28 cellular contexts compared by ENCODE assay signal in the genomic region with DNA sequence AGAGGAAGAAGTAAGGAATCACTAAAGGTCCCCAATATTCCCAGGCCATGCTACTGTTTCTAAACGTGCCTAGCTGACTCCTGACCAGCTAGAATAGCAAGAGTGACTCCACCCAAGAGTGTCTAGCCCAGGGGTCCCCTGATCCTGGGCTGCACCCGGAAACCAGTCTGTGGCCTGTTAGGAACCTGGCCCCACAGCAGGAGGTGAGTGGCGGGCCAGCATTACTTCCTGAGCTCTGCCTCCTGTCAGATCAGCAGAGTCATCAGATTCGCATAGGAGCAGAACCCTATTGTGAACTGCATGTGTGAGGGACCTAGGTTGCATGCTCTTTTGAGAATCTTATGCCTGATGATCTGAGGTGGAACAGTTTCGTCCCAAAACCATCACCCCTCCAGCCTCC. TPM values are rescaled to one million over a fixed set of nuclear protein-coding genes. Genes with fewer than 3 reads are reported as not detected.
A peak's percentile ranks its signal among the peaks of the same experiment; 100 is the strongest.
DNase-seq lines count a peak whose midpoint lies in the region; ATAC-seq, FAIRE-seq and TF ChIP-seq lines count a peak whose summit lies in the region.
"Had no signal": no experiment of that assay in that cellular context is flagged by ENCODE, and none has a peak within 500 bp of the region (broad histone marks: within the 10 kb centered on the region; RNA-seq: fewer than 3 reads in every experiment).

No MANE protein-coding gene starts in this region.

- no peak for DNase-seq in HTR-8/SVneo (ENCODE audit: insufficient read length, low spot score)
- no peak for DNase-seq in T-helper 17 cell
- peak; percentile 31 for DNase-seq in esophagus muscularis mucosa (ENCODE audit: extremely low spot score)
- DNase-seq in GM03348 (ENCODE audit: low spot score), result no peak
- DNase-seq in D721Med (ENCODE audit: insufficient read length, low spot score), result no peak
- DNase-seq in H54 (ENCODE audit: insufficient read length, low spot score), result no peak
- no peak for DNase-seq in posterior cingulate gyrus
- DNase-seq: 8988T; AML-193; Caco-2; Calu3; CD4-positive, alpha-beta T cell; CD8-positive, alpha-beta T cell; DMS 273 treated with DMSO at 0.1 percent for 48 hours; DMS153; DMS53; DMS79; DND-41; EL; GDM1 had no signal

- 82% methylated on average over 5 of the region's 5 CpGs for WGBS in esophagus muscularis mucosa

- TF ChIP-seq CTCF in esophagus muscularis mucosa (IDR thresholded peaks at IDR 0.05) (no peak), D721Med (IDR thresholded peaks at IDR 0.05; ENCODE audit: insufficient read depth, missing control alignments) (no peak)

- no peaks in the 10 kb centered on the region for H3K27me3 ChIP-seq in esophagus muscularis mucosa
- H3K27me3 ChIP-seq: BLaER1 treated with 17β-estradiol and CSF1 and Interleukin-3, amounts not matched to agents 10 nM and 100 nM had no signal

- no peak for TF ChIP-seq POLR2A in esophagus muscularis mucosa (IDR thresholded peaks at IDR 0.05; ENCODE audit: low read depth)
- TF ChIP-seq POLR2A in H54 (IDR thresholded peaks at IDR 0.05; ENCODE audit: low read depth, low read length), result no peak

- H3K4me1 ChIP-seq in esophagus muscularis mucosa, result no peaks in the 10 kb centered on the region

- H3K4me3 ChIP-seq in esophagus muscularis mucosa, result no peak overlapping the region
- H3K4me3 ChIP-seq: BLaER1 treated with 17β-estradiol and CSF1 and Interleukin-3, amounts not matched to agents 10 nM and 100 nM had no signal

- H3K4me1 Mint-ChIP-seq in T-helper 17 cell, result peaks cover 5% of the 10 kb centered on the region
- H3K4me1 Mint-ChIP-seq: B cell had no signal

- H3K4me3 Mint-ChIP-seq in T-helper 17 cell, result no peak overlapping the region
- H3K4me3 Mint-ChIP-seq: B cell; CD4-positive, alpha-beta T cell; CD8-positive, alpha-beta T cell had no signal

- no peak for TF ChIP-seq EP300 in esophagus muscularis mucosa (IDR thresholded peaks at IDR 0.05)

- no peaks in the 10 kb centered on the region for H3K36me3 ChIP-seq in esophagus muscularis mucosa
- H3K36me3 ChIP-seq: BLaER1 treated with 17β-estradiol and CSF1 and Interleukin-3, amounts not matched to agents 10 nM and 100 nM had no signal

- FAIRE-seq in HTR-8/SVneo (lab: Jason Lieb, UNC), result peak; percentile 49
- no peak for FAIRE-seq in D721Med (lab: Jason Lieb, UNC)
- no peak for FAIRE-seq in H54 (lab: Jason Lieb, UNC)
- FAIRE-seq: A204.1, GM12891, GM19239 had no signal

- no peaks in the 10 kb centered on the region for H3K9me3 ChIP-seq in T-helper 17 cell (ENCODE audit: control insufficient read depth, low read length, poor library complexity, severe bottlenecking)
- H3K9me3 ChIP-seq in esophagus muscularis mucosa, result no peaks in the 10 kb centered on the region
- H3K9me3 ChIP-seq: BLaER1 treated with 17β-estradiol and CSF1 and Interleukin-3, amounts not matched to agents 10 nM and 100 nM; Caco-2 had no signal

- intact Hi-C loops in esophagus muscularis mucosa (cut with DNase I) (no loop called here), posterior cingulate gyrus (cut with DNase I) (no loop called here)

- ATAC-seq in T-helper 17 cell, result no peak
- ATAC-seq: CD8-positive, alpha-beta T cell had no signal

- no peaks in the 10 kb centered on the region for H3K36me3 Mint-ChIP-seq in T-helper 17 cell (ENCODE audit: low read depth)
- H3K36me3 Mint-ChIP-seq: CD8-positive, alpha-beta T cell had no signal

- H3K27ac ChIP-seq in esophagus muscularis mucosa (replicated peaks in 1 of 4), result no peak overlapping the region
- H3K27ac ChIP-seq: BLaER1 treated with 17β-estradiol and CSF1 and Interleukin-3, amounts not matched to agents 10 nM and 100 nM; C4-2B had no signal

- peak overlapping the region; percentile 41 for H3K27ac Mint-ChIP-seq in T-helper 17 cell
- H3K27ac Mint-ChIP-seq: B cell; CD4-positive, alpha-beta T cell; CD8-positive, alpha-beta T cell had no signal

- H3K27me3 Mint-ChIP-seq in T-helper 17 cell, result peaks cover 54% of the 10 kb centered on the region

RNA-seq across cellular contexts. Expression of gene MMP20, which starts 2.0 kb away (rescaled TPM):
- not detected for total RNA-seq in T-helper 17 cell
- total RNA-seq in esophagus muscularis mucosa, result not detected
- total RNA-seq: B cell; Caco-2; Calu3; CD4-positive, alpha-beta T cell; CD8-positive, alpha-beta T cell; Daoy; G401 had no signal
